In the genomic region with DNA sequence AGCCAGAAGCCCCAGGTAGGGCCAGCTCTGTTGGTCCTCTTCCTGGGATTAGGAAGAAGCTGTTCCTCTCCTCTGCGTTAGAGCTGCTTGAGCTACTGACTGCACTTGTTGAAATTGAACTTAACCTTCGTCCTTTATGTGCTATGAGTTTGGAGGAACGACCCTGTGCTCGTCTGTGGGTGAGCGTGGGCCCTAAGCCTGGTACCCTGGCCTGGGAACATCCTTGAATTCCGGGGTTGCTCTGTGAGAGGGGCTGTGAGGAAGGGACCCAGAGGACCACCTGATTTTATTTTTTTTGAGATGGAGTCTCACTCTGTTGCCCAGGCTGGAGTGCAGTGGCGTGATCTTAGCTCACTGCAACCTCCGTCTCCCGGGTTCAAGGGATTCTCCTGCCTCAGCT, we compare ENCODE assay signal across 29 cellular contexts.
"Had no signal": no experiment of that assay in that cellular context is flagged by ENCODE, and none has a peak within 500 bp of the region (broad histone marks: within the 10 kb centered on the region; RNA-seq: fewer than 3 reads in every experiment).

No MANE protein-coding gene starts in this region.

- H3K4me3 ChIP-seq: body of pancreas, breast epithelium had no signal

- H3K27me3 ChIP-seq: body of pancreas, brain microvascular endothelial cell, breast epithelium had no signal

- H3K27ac ChIP-seq: body of pancreas, brain microvascular endothelial cell, breast epithelium, VCaP had no signal

- H3K9me3 ChIP-seq: body of pancreas, breast epithelium had no signal

- ATAC-seq: activated CD4-positive, alpha-beta T cell treated with anti-CD3 and anti-CD28 coated beads for 36 hours; activated CD4-positive, CD25-positive, alpha-beta regulatory T cell treated with anti-CD3 and anti-CD28 coated beads, Interleukin-2, amount 50 U/mL, for 24 hours; activated CD8-positive, alpha-beta memory T cell treated with anti-CD3 and anti-CD28 coated beads, Interleukin-2, amount 10 ng/mL, durations not matched to agents 7 days and 5 days; activated CD8-positive, alpha-beta T cell treated with anti-CD3 and anti-CD28 coated beads, Interleukin-2, amount 10 ng/mL, durations not matched to agents 7 days and 5 days; activated naive CD8-positive, alpha-beta T cell treated with anti-CD3 and anti-CD28 coated beads, Interleukin-2, amount 50 U/mL, for 24 hours; body of pancreas had no signal

- H3K36me3 ChIP-seq: brain microvascular endothelial cell, breast epithelium had no signal

- H3K4me1 ChIP-seq: body of pancreas, breast epithelium had no signal

- DNase-seq: activated CD4-positive, alpha-beta memory T cell treated with anti-CD3 and anti-CD28 coated beads, Interleukin-2, amount 10 ng/mL, durations not matched to agents 7 days and 5 days; activated CD4-positive, alpha-beta T cell treated with anti-CD3 and anti-CD28 coated beads for 1 hour; activated CD4-positive, alpha-beta T cell treated with anti-CD3 and anti-CD28 coated beads for 36 hours; activated CD4-positive, alpha-beta T cell treated with anti-CD3 and anti-CD28 coated beads for 48 hours; activated CD4-positive, alpha-beta T cell treated with anti-CD3 and anti-CD28 coated beads, Interleukin-2, amount 10 ng/mL, durations not matched to agents 7 days and 5 days; activated CD4-positive, alpha-beta T cell treated with anti-CD3 and anti-CD28 coated beads, Interleukin-2, amount 50 U/mL, for 48 hours; activated CD4-positive, CD25-positive, alpha-beta regulatory T cell; activated CD8-positive, alpha-beta memory T cell treated with anti-CD3 and anti-CD28 coated beads for 24 hours; activated CD8-positive, alpha-beta memory T cell treated with anti-CD3 and anti-CD28 coated beads, Interleukin-2, amount 10 ng/mL, durations not matched to agents 7 days and 5 days; activated CD8-positive, alpha-beta memory T cell treated with anti-CD3 and anti-CD28 coated beads, Interleukin-2, amount 50 U/mL, for 48 hours; activated CD8-positive, alpha-beta T cell treated with anti-CD3 and anti-CD28 coated beads, Interleukin-2, amount 10 ng/mL, durations not matched to agents 7 days and 5 days; activated effector memory CD4-positive, alpha-beta T cell treated with Interleukin-2 at 50 U/mL for 16 hours; activated gamma-delta T cell; activated naive CD4-positive, alpha-beta T cell treated with anti-CD3 and anti-CD28 coated beads, Interleukin-2, amount 10 ng/mL, durations not matched to agents 7 days and 5 days; activated naive CD4-positive, alpha-beta T cell treated with Interleukin-2 at 50 U/mL for 16 hours; activated naive CD8-positive, alpha-beta T cell treated with anti-CD3 and anti-CD28 coated beads, Interleukin-2, amount 10 ng/mL, durations not matched to agents 7 days and 5 days; activated naive CD8-positive, alpha-beta T cell treated with anti-CD3 and anti-CD28 coated beads, Interleukin-2, amount 50 U/mL, for 24 hours; activated T-cell treated with anti-CD3 and anti-CD28 coated beads, Interleukin-2, amount 50 U/mL, for 24 hours; activated T-cell treated with anti-CD3 and anti-CD28 coated beads, Interleukin-2, amount 50 U/mL, for 48 hours; body of pancreas; brain microvascular endothelial cell; central memory CD4-positive, alpha-beta T cell; SW 1271; T-helper 1 cell; T-helper 2 cell; T-helper 9 cell had no signal
